Comparison of ENCODE assay signal across 8 cellular contexts in genomic region chr17:40121886-40122465, GRCh38. TPM values are rescaled to one million over a fixed set of nuclear protein-coding genes. Genes with fewer than 3 reads are reported as not detected.
A peak's percentile ranks its signal among the peaks of the same experiment; 100 is the strongest.
DNase-seq lines count a peak whose midpoint lies in the region; ATAC-seq and FAIRE-seq lines count a peak whose summit lies in the region.

MSL1 (plus strand) TSS chr17:40121971; CDS start chr17:40122613, 642 bp downstream.

- FAIRE-seq in frontal cortex (lab: Jason Lieb, UNC), result no peak

- no peak within 1 kb of the TSS for H2AFZ ChIP-seq in neuron (ENCODE audit: low read depth, low read length)

- H3K27ac Mint-ChIP-seq in activated naive CD4-positive, alpha-beta T cell treated with anti-CD3 and anti-CD28 coated beads, Interleukin-2, amount 10 ng/mL, durations not matched to agents 7 days and 5 days, result peak within 1 kb of the TSS; percentile 82

- H3K36me3 ChIP-seq in BLaER1 (peaks cover 19% of the 10 kb centered on the region), neuron (ENCODE audit: insufficient read depth, low read length) (peaks cover 15% of the 10 kb centered on the region), stomach smooth muscle (ENCODE audit: control insufficient read depth in 2 of 2, insufficient read depth in 2 of 2, low read length in 2 of 2) (peaks cover 4 to 6% of the 10 kb centered on the region in 2 donors)

- H3K4me3 Mint-ChIP-seq in activated naive CD4-positive, alpha-beta T cell treated with anti-CD3 and anti-CD28 coated beads, Interleukin-2, amount 10 ng/mL, durations not matched to agents 7 days and 5 days, result peak within 1 kb of the TSS; percentile 83

- H3K9me3 Mint-ChIP-seq in activated naive CD4-positive, alpha-beta T cell treated with anti-CD3 and anti-CD28 coated beads, Interleukin-2, amount 10 ng/mL, durations not matched to agents 7 days and 5 days, result no peaks in the 10 kb centered on the region

- DNase-seq in Kasumi-1 (lab: John Stamatoyannopoulos, UW), result peak; percentile 54 to 60
- peak; percentile 72 for DNase-seq in SK-N-DZ (ENCODE audit: low spot score)
- DNase-seq in activated naive CD4-positive, alpha-beta T cell treated with anti-CD3 and anti-CD28 coated beads, Interleukin-2, amount 10 ng/mL, durations not matched to agents 7 days and 5 days, result peak; percentile 89
- DNase-seq in frontal cortex (ENCODE audit: low spot score in 2 of 2), result peak; percentile 92 to 95

- H3K4me3 ChIP-seq in BLaER1 (peak within 1 kb of the TSS; percentile 100), neuron (ENCODE audit: low read length) (peak within 1 kb of the TSS; percentile 81), stomach smooth muscle (ENCODE audit: low read length in 2 of 2) (peak within 1 kb of the TSS; percentile 91 to 97)

- peak; percentile 52 for ATAC-seq in GM19455 (IDR thresholded peaks at IDR 0.05; ENCODE audit: unreplicated experiment)

- CTCF ChIA-PET in activated naive CD4-positive, alpha-beta T cell treated with anti-CD3 and anti-CD28 coated beads, Interleukin-2, amount 10 ng/mL, durations not matched to agents 7 days and 5 days (lab: Charles Lee), result interaction anchor here (2.9 to 3.0 kb wide), 2 partner anchors 9 to 46 kb away, joined by 14 to 34 read pairs; no protein-coding TSS in a partner anchor

- no peaks in the 10 kb centered on the region for H3K27me3 ChIP-seq in BLaER1
- no peaks in the 10 kb centered on the region for H3K27me3 ChIP-seq in neuron (ENCODE audit: insufficient read depth, low read length)
- no peaks in the 10 kb centered on the region for H3K27me3 ChIP-seq in stomach smooth muscle (ENCODE audit: control insufficient read depth in 1 of 2, insufficient read depth in 2 of 2, low read length in 2 of 2)

- H3K27ac ChIP-seq in BLaER1 (peak within 1 kb of the TSS; percentile 99), stomach smooth muscle (ENCODE audit: low read length) (peak within 1 kb of the TSS; percentile 90)

- peak within 1 kb of the TSS; percentile 99 for H3K4me2 ChIP-seq in BLaER1

- peaks cover 2% of the 10 kb centered on the region for H3K27me3 Mint-ChIP-seq in activated naive CD4-positive, alpha-beta T cell treated with anti-CD3 and anti-CD28 coated beads, Interleukin-2, amount 10 ng/mL, durations not matched to agents 7 days and 5 days

- peaks cover 42% of the 10 kb centered on the region for H4K20me1 ChIP-seq in BLaER1

- H3K4me1 ChIP-seq in BLaER1, result peaks cover 45% of the 10 kb centered on the region
- peaks cover 21% of the 10 kb centered on the region for H3K4me1 ChIP-seq in neuron (ENCODE audit: insufficient read depth, low read length)
- peaks cover 27% of the 10 kb centered on the region for H3K4me1 ChIP-seq in stomach smooth muscle (ENCODE audit: control insufficient read depth, insufficient read depth, low read length)

- H3K9ac ChIP-seq in BLaER1 (peak within 1 kb of the TSS; percentile 99), stomach smooth muscle (ENCODE audit: low read length in 2 of 2) (peak within 1 kb of the TSS; percentile 86 to 89)

- H3K9me3 ChIP-seq in BLaER1, result no peaks in the 10 kb centered on the region
- no peaks in the 10 kb centered on the region for H3K9me3 ChIP-seq in neuron (ENCODE audit: low read length)
- no peaks in the 10 kb centered on the region for H3K9me3 ChIP-seq in stomach smooth muscle (ENCODE audit: control insufficient read depth in 2 of 2, low read length in 2 of 2)

- H3K36me3 Mint-ChIP-seq in activated naive CD4-positive, alpha-beta T cell treated with anti-CD3 and anti-CD28 coated beads, Interleukin-2, amount 10 ng/mL, durations not matched to agents 7 days and 5 days, result peaks cover 22% of the 10 kb centered on the region

- H3K4me1 Mint-ChIP-seq in activated naive CD4-positive, alpha-beta T cell treated with anti-CD3 and anti-CD28 coated beads, Interleukin-2, amount 10 ng/mL, durations not matched to agents 7 days and 5 days, result peaks cover 39% of the 10 kb centered on the region

RNA-seq across cellular contexts. Expression of gene MSL1, which starts in this region (rescaled TPM):
- 56.4 and 63.1 TPM in 2 replicates for polyA plus RNA-seq in SK-N-DZ (2014; cell fraction: cytosol; rRNA removed)
- polyA plus RNA-seq in SK-N-DZ (2014; cell fraction: nucleus; rRNA removed), result 122 and 188 TPM in 2 replicates
- total RNA-seq in frontal cortex, result 81.5 TPM

Comparison
In these comparisons a context has a peak if more than half of its experiments do, and no peak if none do; other contexts are left out.
1. Peak in every context shown above with its lines: DNase-seq, ATAC-seq, H3K4me3 ChIP-seq and H3K27ac ChIP-seq.